In genomic region chr13:44710576-44710975, GRCh38 we compare ENCODE assay signal across 10 cellular contexts.
A peak's percentile ranks its signal among the peaks of the same experiment; 100 is the strongest.
DNase-seq lines count a peak whose midpoint lies in the region; ATAC-seq and TF ChIP-seq lines count a peak whose summit lies in the region.
"Had no signal": no experiment of that assay in that cellular context is flagged by ENCODE, and none has a peak within 500 bp of the region (broad histone marks: within the 10 kb centered on the region; RNA-seq: fewer than 3 reads in every experiment).

No MANE protein-coding gene starts in this region.

- H3K9me3 ChIP-seq in psoas muscle = no peaks in the 10 kb centered on the region
- H3K9me3 ChIP-seq in effector memory CD4-positive, alpha-beta T cell (ENCODE audit: control insufficient read depth, low read length) = no peaks in the 10 kb centered on the region
- H3K9me3 ChIP-seq: ovary had no signal

- no peak overlapping the region for H3K4me3 ChIP-seq in psoas muscle
- H3K4me3 ChIP-seq in effector memory CD4-positive, alpha-beta T cell (ENCODE audit: insufficient read depth, low read depth, low read length, poor library complexity, severe bottlenecking) = no peak overlapping the region
- H3K4me3 ChIP-seq in dorsolateral prefrontal cortex = no peak overlapping the region
- H3K4me3 ChIP-seq: ovary had no signal

- TF ChIP-seq CTCF in psoas muscle (IDR thresholded peaks at IDR 0.05) (no peak), dorsolateral prefrontal cortex (IDR thresholded peaks at IDR 0.05 in 54 of 56, conservative IDR thresholded peaks at IDR 0.05 in 2 of 56; ENCODE audit: low read depth in 1 of 56, partially characterized antibody in 56 of 56) (no peak)

- H3K36me3 ChIP-seq in psoas muscle (ENCODE audit: insufficient read depth in 1 of 2, low read depth in 1 of 2) = no peaks in the 10 kb centered on the region
- no peaks in the 10 kb centered on the region for H3K36me3 ChIP-seq in effector memory CD4-positive, alpha-beta T cell (ENCODE audit: control insufficient read depth, insufficient read depth, low read length)
- H3K36me3 ChIP-seq: ovary had no signal

- intact Hi-C loops in psoas muscle (cut with DNase I) = no loop called here
- intact Hi-C loops in dorsolateral prefrontal cortex (cut with DNase I) = no loop called here

- DNase-seq in ELR (ENCODE audit: low read depth) = peak; percentile 97
- peak; percentile 82 for DNase-seq in amniotic epithelial cell (ENCODE audit: low read depth)
- no peak for DNase-seq in psoas muscle
- DNase-seq in effector memory CD4-positive, alpha-beta T cell = no peak
- no peak for DNase-seq in dorsolateral prefrontal cortex
- DNase-seq in NCI-H2107 (lab: John Stamatoyannopoulos, UW) = no peak
- DNase-seq in ureter (ENCODE audit: low spot score) = no peak
- DNase-seq: NCI-H524, ovary had no signal

- H3K27ac ChIP-seq in psoas muscle (no peak overlapping the region), dorsolateral prefrontal cortex (no peak overlapping the region)
- no peak overlapping the region for H3K27ac ChIP-seq in effector memory CD4-positive, alpha-beta T cell (ENCODE audit: insufficient read depth, low read length, poor library complexity, severe bottlenecking)
- H3K27ac ChIP-seq: ovary had no signal

- ATAC-seq in HG02852 (IDR thresholded peaks at IDR 0.05; ENCODE audit: unreplicated experiment) (peak; percentile 79), psoas muscle (peak; percentile 66 to 80 (median 68))

- peaks cover 22% of the 10 kb centered on the region for H3K4me1 ChIP-seq in psoas muscle
- H3K4me1 ChIP-seq in effector memory CD4-positive, alpha-beta T cell (ENCODE audit: control insufficient read depth, insufficient read depth, low read length, poor library complexity, severe bottlenecking) = no peaks in the 10 kb centered on the region

- H3K27me3 ChIP-seq in psoas muscle (ENCODE audit: insufficient read depth in 3 of 3, low read length in 2 of 3) = no peaks in the 10 kb centered on the region
- no peaks in the 10 kb centered on the region for H3K27me3 ChIP-seq in effector memory CD4-positive, alpha-beta T cell (replicated peaks; ENCODE audit: control insufficient read depth, insufficient read depth, low read length, poor library complexity, severe bottlenecking)
- peaks cover 0 to 4% (median 0%) of the 10 kb centered on the region in 45 donors for H3K27me3 ChIP-seq in dorsolateral prefrontal cortex
- H3K27me3 ChIP-seq: ovary had no signal

- WGBS in psoas muscle, 3 donors = 77 to 81% (median 79%) methylated on average over 2 of the region's 2 CpGs

Comparison
In these comparisons a context has a peak if more than half of its experiments do, and no peak if none do; other contexts are left out.
1. DNase-seq: peak in ELR (single experiment) and amniotic epithelial cell (single experiment); none in psoas muscle (0 of 2), effector memory CD4-positive, alpha-beta T cell (0 of 3), dorsolateral prefrontal cortex (0 of 10), NCI-H2107 (single experiment) and ureter (single experiment).